In the genomic region with DNA sequence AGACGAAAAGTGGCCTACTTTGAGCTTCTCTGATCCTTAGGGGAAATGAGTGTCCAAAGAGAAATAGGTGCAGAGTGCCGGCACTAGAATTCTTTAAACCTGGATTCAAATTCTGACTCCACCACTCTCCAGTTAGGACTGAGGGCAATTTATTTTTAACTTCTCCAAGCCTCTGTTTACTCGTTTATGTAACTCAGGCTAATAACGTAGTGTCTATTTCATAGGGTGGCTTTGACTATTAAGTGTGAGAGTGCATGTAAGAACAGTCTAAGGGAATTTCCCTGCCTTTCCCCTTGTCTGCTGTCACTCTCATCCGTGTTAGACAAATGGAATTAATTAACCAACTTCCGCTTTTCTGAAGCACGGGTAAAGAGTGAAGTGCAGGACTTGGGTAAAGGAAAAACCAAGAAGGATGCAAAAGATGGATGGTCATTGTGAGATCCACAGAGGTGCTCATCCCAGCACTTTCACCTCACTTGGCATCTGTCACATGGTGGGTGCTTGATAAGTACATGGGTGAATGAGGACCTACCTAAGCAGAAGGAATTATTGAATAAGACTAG, we compare ENCODE assay signal across 8 cellular contexts.
DNase-seq lines count a peak whose midpoint lies in the region; ATAC-seq and TF ChIP-seq lines count a peak whose summit lies in the region.

No MANE protein-coding gene starts in this region.

- H3K9ac ChIP-seq in parathyroid adenoma = peak overlapping the region; percentile 82

- H2AFZ ChIP-seq in parathyroid adenoma = peak overlapping the region; percentile 96

- DNase-seq in Ammon's horn (ENCODE audit: low spot score) (peak; percentile 19), MV-4-11 (lab: John Stamatoyannopoulos, UW) (peak; percentile 67), germinal center (ENCODE audit: low spot score) (peak; percentile 40), NCI-H1105 treated with DMSO at 0.1 percent for 48 hours (lab: John Stamatoyannopoulos, UW) (no peak)
- DNase-seq in activated T-cell treated with anti-CD3 and anti-CD28 coated beads, Interleukin-2, amount 50 U/mL, for 24 hours = peak; percentile 62

- H3K27me3 Mint-ChIP-seq in activated T-cell treated with anti-CD3 and anti-CD28 coated beads, Interleukin-2, amount 50 U/mL, for 24 hours = no peaks in the 10 kb centered on the region

- H3K27ac ChIP-seq in parathyroid adenoma = peak overlapping the region; percentile 88

- peaks cover 53% of the 10 kb centered on the region for H3K36me3 Mint-ChIP-seq in activated T-cell treated with anti-CD3 and anti-CD28 coated beads, Interleukin-2, amount 50 U/mL, for 24 hours (ENCODE audit: low read depth)

- no peaks in the 10 kb centered on the region for H3K9me3 ChIP-seq in parathyroid adenoma (ENCODE audit: control insufficient read depth, low read length)

- H3K27ac Mint-ChIP-seq in activated T-cell treated with anti-CD3 and anti-CD28 coated beads, Interleukin-2, amount 50 U/mL, for 24 hours = peak overlapping the region; percentile 96

- peak overlapping the region; percentile 91 for H3K4me3 Mint-ChIP-seq in activated T-cell treated with anti-CD3 and anti-CD28 coated beads, Interleukin-2, amount 50 U/mL, for 24 hours

- TF ChIP-seq CTCF in parathyroid adenoma (IDR thresholded peaks at IDR 0.05) = no peak

- H3K9me3 Mint-ChIP-seq in activated T-cell treated with anti-CD3 and anti-CD28 coated beads, Interleukin-2, amount 50 U/mL, for 24 hours = no peaks in the 10 kb centered on the region

- H3K36me3 ChIP-seq in parathyroid adenoma (ENCODE audit: control insufficient read depth, insufficient read depth, low read length) = no peaks in the 10 kb centered on the region

- ATAC-seq in GM18907 (IDR thresholded peaks at IDR 0.05; ENCODE audit: unreplicated experiment) = peak; percentile 36
- ATAC-seq in GM21367 (IDR thresholded peaks at IDR 0.05; ENCODE audit: unreplicated experiment) = no peak

- peaks cover 70% of the 10 kb centered on the region for H3K4me1 Mint-ChIP-seq in activated T-cell treated with anti-CD3 and anti-CD28 coated beads, Interleukin-2, amount 50 U/mL, for 24 hours (ENCODE audit: low read depth)

- H3K4me1 ChIP-seq in parathyroid adenoma = no peaks in the 10 kb centered on the region

- H3K27me3 ChIP-seq in parathyroid adenoma (ENCODE audit: control insufficient read depth, insufficient read depth, low read length) = no peaks in the 10 kb centered on the region

- H3K4me2 ChIP-seq in parathyroid adenoma (ENCODE audit: low read length) = peak overlapping the region; percentile 99

- H3K79me2 ChIP-seq in parathyroid adenoma = peaks cover 19% of the 10 kb centered on the region

- H3K4me3 ChIP-seq in parathyroid adenoma (ENCODE audit: low read depth, low read length) = peak overlapping the region; percentile 95
